1 cellular context compared by ENCODE assay signal in the genomic region with DNA sequence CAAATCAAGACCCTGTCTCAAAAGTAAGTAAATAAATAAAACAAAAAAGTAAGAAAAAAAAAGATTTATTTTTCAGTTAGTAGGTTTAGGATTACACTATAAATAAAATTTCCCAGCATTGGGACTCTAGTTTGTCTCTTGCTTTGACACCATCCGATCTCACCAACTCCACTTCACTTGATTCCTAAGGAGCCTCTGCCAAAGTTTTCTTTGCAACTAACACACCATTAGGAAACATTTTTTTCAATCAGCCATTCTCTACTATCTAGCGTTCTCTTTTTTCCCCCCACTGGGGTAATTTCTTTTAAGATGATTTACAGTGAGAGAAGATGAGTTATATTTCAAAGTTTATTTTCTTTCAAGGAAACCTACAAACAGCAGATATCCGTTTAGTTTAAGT.
TF ChIP-seq lines count a peak whose summit lies in the region.

No MANE protein-coding gene starts in this region.

TF ChIP-seq in endothelial cell of umbilical vein, 7 proteins besides CTCF, POLR2A, EP300 and RAD21:
- TF ChIP-seq MYC (IDR thresholded peaks at IDR 0.05; ENCODE audit: low read depth, low read length) (no peak), POLR2AphosphoS5 (IDR thresholded peaks at IDR 0.05; ENCODE audit: insufficient read depth, low read depth, low read length) (no peak), JUN (IDR thresholded peaks at IDR 0.05; ENCODE audit: borderline replicate concordance, insufficient read depth, insufficient read length, low read depth) (no peak), EZH2 (IDR thresholded peaks at IDR 0.05; ENCODE audit: borderline replicate concordance, low read depth, low read length, severe bottlenecking) (no peak)
